ENCODE assay signal across 2 cellular contexts in genomic region chr16:57238682-57239081, GRCh38.
TF ChIP-seq lines count a peak whose summit lies in the region.

No MANE protein-coding gene starts in this region.

TF ChIP-seq in liver, 16 proteins besides CTCF, POLR2A, EP300 and RAD21:
- TF ChIP-seq YY1 (IDR thresholded peaks at IDR 0.05), result no peak
- TF ChIP-seq RXRA (IDR thresholded peaks at IDR 0.05), result peak; percentile 57 to 65
- peak; percentile 74 to 83 for TF ChIP-seq HNF4A (conservative IDR thresholded peaks at IDR 0.05)
- TF ChIP-seq JUND (IDR thresholded peaks at IDR 0.05), result no peak
- no peak for TF ChIP-seq FOXA2 (IDR thresholded peaks at IDR 0.05)
- no peak for TF ChIP-seq ZBTB33 (IDR thresholded peaks at IDR 0.05)
- TF ChIP-seq GABPA (IDR thresholded peaks at IDR 0.05 in 1 of 2, conservative IDR thresholded peaks at IDR 0.05 in 1 of 2), result no peak
- peak; percentile 40 for TF ChIP-seq SP1 (IDR thresholded peaks at IDR 0.05)
- no peak for TF ChIP-seq ATF3 (IDR thresholded peaks at IDR 0.05)
- TF ChIP-seq MAX (IDR thresholded peaks at IDR 0.05), result no peak
- no peak for TF ChIP-seq EGR1 (IDR thresholded peaks at IDR 0.05; ENCODE audit: low read depth in 2 of 2)

TF ChIP-seq in HepG2, 621 proteins besides CTCF, POLR2A, EP300 and RAD21:
- TF ChIP-seq CBX1 (IDR thresholded peaks at IDR 0.05; ENCODE audit: low read depth) (no peak), NR2F6 (IDR thresholded peaks at IDR 0.05) (no peak), NR2F6 (CRISPR knock-in tag; IDR thresholded peaks at IDR 0.05) (no peak), ZSCAN9 (CRISPR knock-in tag; IDR thresholded peaks at IDR 0.05; ENCODE audit: borderline replicate concordance) (no peak), SALL2 (CRISPR knock-in tag; IDR thresholded peaks at IDR 0.05) (no peak), ZNF816 (CRISPR knock-in tag; IDR thresholded peaks at IDR 0.05; ENCODE audit: borderline replicate concordance) (no peak), NCOR1 (IDR thresholded peaks at IDR 0.05; ENCODE audit: borderline replicate concordance, low read length) (no peak), ZNF253 (CRISPR knock-in tag; IDR thresholded peaks at IDR 0.05; ENCODE audit: borderline replicate concordance) (no peak), KDM5A (IDR thresholded peaks at IDR 0.05; ENCODE audit: borderline replicate concordance, low read length) (no peak), KDM6A (CRISPR knock-in tag; IDR thresholded peaks at IDR 0.05; ENCODE audit: low read depth) (no peak), LRRFIP1 (CRISPR knock-in tag; conservative IDR thresholded peaks at IDR 0.05) (no peak), RXRB (CRISPR knock-in tag; IDR thresholded peaks at IDR 0.05; ENCODE audit: borderline replicate concordance) (no peak), MXD1 (CRISPR knock-in tag; IDR thresholded peaks at IDR 0.05) (no peak), ZNF510 (CRISPR knock-in tag; IDR thresholded peaks at IDR 0.05; ENCODE audit: low read depth) (no peak), RFX3 (CRISPR knock-in tag; IDR thresholded peaks at IDR 0.05) (no peak), ZNF770 (CRISPR knock-in tag; IDR thresholded peaks at IDR 0.05) (no peak), POGZ (CRISPR knock-in tag; IDR thresholded peaks at IDR 0.05) (no peak), BCL6 (CRISPR knock-in tag; IDR thresholded peaks at IDR 0.05) (no peak), HINFP (CRISPR knock-in tag; IDR thresholded peaks at IDR 0.05; ENCODE audit: low read depth) (no peak), ZBTB1 (CRISPR knock-in tag; IDR thresholded peaks at IDR 0.05; ENCODE audit: borderline replicate concordance) (no peak)
TF ChIP-seq in HepG2: peak in this region for 0.
